In genomic region chr17:5486206-5487124, GRCh38 we compare ENCODE assay signal across 8 cellular contexts. TPM values are rescaled to one million over a fixed set of nuclear protein-coding genes. Genes with fewer than 3 reads are reported as not detected.
DNase-seq lines count a peak whose midpoint lies in the region; ATAC-seq, FAIRE-seq and TF ChIP-seq lines count a peak whose summit lies in the region.

A gene with protein sequence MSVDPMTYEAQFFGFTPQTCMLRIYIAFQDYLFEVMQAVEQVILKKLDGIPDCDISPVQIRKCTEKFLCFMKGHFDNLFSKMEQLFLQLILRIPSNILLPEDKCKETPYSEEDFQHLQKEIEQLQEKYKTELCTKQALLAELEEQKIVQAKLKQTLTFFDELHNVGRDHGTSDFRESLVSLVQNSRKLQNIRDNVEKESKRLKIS (plus strand): TSS chr17:5486566. CDS start chr17:5488863, 2,297 bp downstream.

- H3K4me3 ChIP-seq in esophagus muscularis mucosa: peak within 1 kb of the TSS; percentile 76 to 90 (median 88)

- H3K27ac Mint-ChIP-seq in activated T-cell treated with anti-CD3 and anti-CD28 coated beads, Interleukin-2, amount 50 U/mL, for 72 hours: peak within 1 kb of the TSS; percentile 97

- H3K27me3 Mint-ChIP-seq in activated T-cell treated with anti-CD3 and anti-CD28 coated beads, Interleukin-2, amount 50 U/mL, for 72 hours (ENCODE audit: low read depth): no peaks in the 10 kb centered on the region

- intact Hi-C loops in esophagus muscularis mucosa (cut with DNase I): no loop called here

- TF ChIP-seq POLR2A in esophagus muscularis mucosa (IDR thresholded peaks at IDR 0.05; ENCODE audit: low read depth): peak; percentile 33

- peaks cover 26 to 48% (median 38%) of the 10 kb centered on the region in 4 donors for H3K4me1 ChIP-seq in esophagus muscularis mucosa

- H3K27ac ChIP-seq in KOPT-K1 (ENCODE audit: low read depth, low read length, poor library complexity, severe bottlenecking) (peak within 1 kb of the TSS; percentile 95), esophagus muscularis mucosa (replicated peaks in 1 of 4) (peak within 1 kb of the TSS; percentile 95 to 99 (median 98))

- H3K36me3 ChIP-seq in KOPT-K1 (ENCODE audit: insufficient read depth, low read length) (peaks cover 73% of the 10 kb centered on the region), esophagus muscularis mucosa (peaks cover 0 to 59% (median 46%) of the 10 kb centered on the region in 4 donors)

- peak; percentile 93 for DNase-seq in DMS53 treated with DMSO at 0.1 percent for 48 hours (lab: John Stamatoyannopoulos, UW; ENCODE audit: unreplicated experiment)
- DNase-seq in RCC 7860 (ENCODE audit: low spot score): peak; percentile 95
- DNase-seq in activated T-cell treated with anti-CD3 and anti-CD28 coated beads, Interleukin-2, amount 50 U/mL, for 72 hours: peak; percentile 94 to 98
- DNase-seq in esophagus muscularis mucosa (ENCODE audit: extremely low spot score): peak; percentile 100
- DNase-seq in myocyte (ENCODE audit: low read depth): peak; percentile 100
- DNase-seq in stimulated activated CD8-positive, alpha-beta memory T cell treated with anti-CD3 and anti-CD28 coated beads, Interleukin-7, amount 100 ng/mL, for 48 hours (ENCODE audit: extremely low read depth in 1 of 2, low read depth in 1 of 2): peak; percentile 89 to 99

- no peaks in the 10 kb centered on the region for H3K9me3 Mint-ChIP-seq in activated T-cell treated with anti-CD3 and anti-CD28 coated beads, Interleukin-2, amount 50 U/mL, for 72 hours

- FAIRE-seq in RCC 7860 (lab: Jason Lieb, UNC): peak; percentile 62

- no peak for TF ChIP-seq CTCF in esophagus muscularis mucosa (IDR thresholded peaks at IDR 0.05)

- TF ChIP-seq EP300 in esophagus muscularis mucosa (IDR thresholded peaks at IDR 0.05): no peak

- 2% methylated on average over 27 of the region's 77 CpGs for WGBS in esophagus muscularis mucosa

- peak; percentile 86 for ATAC-seq in GM21786 (IDR thresholded peaks at IDR 0.05; ENCODE audit: unreplicated experiment)
- peak; percentile 92 to 95 for ATAC-seq in activated T-cell treated with anti-CD3 and anti-CD28 coated beads, Interleukin-2, amount 50 U/mL, for 72 hours (replicated peaks in 1 of 2)

- peaks cover 68% of the 10 kb centered on the region for H3K4me1 Mint-ChIP-seq in activated T-cell treated with anti-CD3 and anti-CD28 coated beads, Interleukin-2, amount 50 U/mL, for 72 hours (ENCODE audit: low read depth)

- H3K27me3 ChIP-seq in esophagus muscularis mucosa: no peaks in the 10 kb centered on the region

- H3K36me3 Mint-ChIP-seq in activated T-cell treated with anti-CD3 and anti-CD28 coated beads, Interleukin-2, amount 50 U/mL, for 72 hours (ENCODE audit: insufficient read depth in 2 of 2): peaks cover 14 to 43% of the 10 kb centered on the region in 2 donors

- H3K9me3 ChIP-seq in KOPT-K1 (ENCODE audit: insufficient read depth, low read length, poor library complexity, severe bottlenecking): no peaks in the 10 kb centered on the region
- H3K9me3 ChIP-seq in esophagus muscularis mucosa: no peaks in the 10 kb centered on the region

- peak within 1 kb of the TSS; percentile 90 to 99 for H3K4me3 Mint-ChIP-seq in activated T-cell treated with anti-CD3 and anti-CD28 coated beads, Interleukin-2, amount 50 U/mL, for 72 hours

RNA-seq across cellular contexts. Expression of the gene that starts here (rescaled TPM):
- 10 to 100 TPM; 38.6 to 39.6 TPM for total RNA-seq in activated T-cell treated with anti-CD3 and anti-CD28 coated beads, Interleukin-2, amount 50 U/mL, for 72 hours
- total RNA-seq in esophagus muscularis mucosa (10 to 100 TPM in 3 of 4 donors, 1 to 10 TPM in 1; 8.8 to 18.9 (median 14.6) TPM), myocyte (21.9 and 22.6 TPM in 2 replicates)
- polyA plus RNA-seq in myocyte (2012): 10.6 TPM

Comparison
In these comparisons a context has a peak if more than half of its experiments do, and no peak if none do; other contexts are left out.
1. Peak in every context shown above with its lines: DNase-seq, ATAC-seq, H3K4me3 ChIP-seq and H3K27ac ChIP-seq.